ENCODE assay signal across 8 cellular contexts in the genomic region with DNA sequence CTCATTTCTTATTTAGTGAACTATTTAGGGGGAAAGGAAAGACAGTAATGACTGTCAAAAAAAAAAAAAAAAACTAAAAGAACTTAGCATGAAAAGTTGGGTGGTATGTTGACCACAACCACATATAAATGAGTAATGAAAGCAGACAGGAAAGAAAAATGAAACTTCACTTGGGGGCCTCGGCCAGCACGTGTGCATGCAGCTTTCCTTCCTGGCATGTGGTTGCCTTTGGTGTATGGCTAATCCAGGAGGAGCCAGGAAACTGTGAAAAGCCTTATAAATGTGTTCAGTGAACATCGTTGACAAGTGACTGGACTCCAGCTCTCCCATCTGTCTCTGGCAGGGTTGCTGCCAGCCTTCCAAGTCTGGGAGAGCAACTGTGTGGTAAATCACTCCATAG.
DNase-seq lines count a peak whose midpoint lies in the region; ATAC-seq and TF ChIP-seq lines count a peak whose summit lies in the region.

No MANE protein-coding gene starts in this region.

- H3K4me1 Mint-ChIP-seq in Calu3 (ENCODE audit: low read depth, unreplicated experiment): no peaks in the 10 kb centered on the region
- H3K4me1 Mint-ChIP-seq in activated naive CD4-positive, alpha-beta T cell treated with anti-CD3 and anti-CD28 coated beads for 36 hours (ENCODE audit: low read depth): no peaks in the 10 kb centered on the region

- ATAC-seq in GM18502 (IDR thresholded peaks at IDR 0.05; ENCODE audit: poor library complexity, unreplicated experiment) (peak; percentile 79), HG02763 (IDR thresholded peaks at IDR 0.05; ENCODE audit: unreplicated experiment) (peak; percentile 78)

- DNase-seq in SK-MEL-5 (ENCODE audit: low read depth, low spot score) (peak; percentile 2), medulla oblongata (ENCODE audit: extremely low spot score) (peak; percentile 4), globus pallidus (ENCODE audit: low spot score) (no peak), Calu3 (no peak), GM19238 (ENCODE audit: insufficient read length, low spot score) (no peak)
- no peak for DNase-seq in activated naive CD4-positive, alpha-beta T cell treated with anti-CD3 and anti-CD28 coated beads for 36 hours

- H3K27ac Mint-ChIP-seq in Calu3 (ENCODE audit: unreplicated experiment): no peak overlapping the region
- no peak overlapping the region for H3K27ac Mint-ChIP-seq in activated naive CD4-positive, alpha-beta T cell treated with anti-CD3 and anti-CD28 coated beads for 36 hours

- in situ Hi-C loops in SK-MEL-5 (cut with HindIII; ENCODE audit: low pct_unique_long_range_greater_than_20kb, low sequenced_read_pairs): no loop called here

- no peak for TF ChIP-seq CTCF in Calu3 (IDR thresholded peaks at IDR 0.05; ENCODE audit: unreplicated experiment)

- H3K9me3 Mint-ChIP-seq in Calu3 (ENCODE audit: low read depth, unreplicated experiment): peaks cover 3% of the 10 kb centered on the region
- H3K9me3 Mint-ChIP-seq in activated naive CD4-positive, alpha-beta T cell treated with anti-CD3 and anti-CD28 coated beads for 36 hours: no peaks in the 10 kb centered on the region

- CTCF ChIA-PET in Calu3 (lab: Charles Lee): interaction anchor here (0.7 kb wide), 1 partner anchor 16 kb away, joined by 3 read pairs; no protein-coding TSS in a partner anchor
- CTCF ChIA-PET in activated naive CD4-positive, alpha-beta T cell treated with anti-CD3 and anti-CD28 coated beads for 36 hours (lab: Charles Lee): no interaction called here

- no peaks in the 10 kb centered on the region for H3K27me3 Mint-ChIP-seq in Calu3 (ENCODE audit: unreplicated experiment)
- peaks cover 11% of the 10 kb centered on the region for H3K27me3 Mint-ChIP-seq in activated naive CD4-positive, alpha-beta T cell treated with anti-CD3 and anti-CD28 coated beads for 36 hours (ENCODE audit: low read depth)

- no TSS peak for BruUV-seq in Calu3 (replicated peaks; lab: Mats Ljungman, UMichigan)

- H3K4me3 Mint-ChIP-seq in Calu3 (ENCODE audit: low read depth, unreplicated experiment): no peak overlapping the region
- no peak overlapping the region for H3K4me3 Mint-ChIP-seq in activated naive CD4-positive, alpha-beta T cell treated with anti-CD3 and anti-CD28 coated beads for 36 hours

- intact Hi-C loops in Calu3 (cut with micrococcal nuclease; ENCODE audit: unreplicated experiment): no loop called here
- intact Hi-C loops in activated naive CD4-positive, alpha-beta T cell treated with anti-CD3 and anti-CD28 coated beads for 36 hours (cut with micrococcal nuclease): no loop called here

- no peaks in the 10 kb centered on the region for H3K36me3 Mint-ChIP-seq in Calu3 (ENCODE audit: insufficient read depth, unreplicated experiment)
- no peaks in the 10 kb centered on the region for H3K36me3 Mint-ChIP-seq in activated naive CD4-positive, alpha-beta T cell treated with anti-CD3 and anti-CD28 coated beads for 36 hours (ENCODE audit: low read depth)

Comparison
In these comparisons a context has a peak if more than half of its experiments do, and no peak if none do; other contexts are left out.
1. DNase-seq: peak in SK-MEL-5 (single experiment) and medulla oblongata (single experiment); none in globus pallidus (single experiment), Calu3 (single experiment), activated naive CD4-positive, alpha-beta T cell treated with anti-CD3 and anti-CD28 coated beads for 36 hours (single experiment) and GM19238 (single experiment).